23 cellular contexts compared by ENCODE assay signal in genomic region chr5:173500213-173500560, GRCh38.
DNase-seq lines count a peak whose midpoint lies in the region; ATAC-seq and TF ChIP-seq lines count a peak whose summit lies in the region.
"Had no signal": no experiment of that assay in that cellular context is flagged by ENCODE, and none has a peak within 500 bp of the region (broad histone marks: within the 10 kb centered on the region; RNA-seq: fewer than 3 reads in every experiment).

No MANE protein-coding gene starts in this region.

- no peak for TF ChIP-seq EP300 in esophagus muscularis mucosa (IDR thresholded peaks at IDR 0.05)

- H3K36me3 ChIP-seq in esophagus muscularis mucosa (no peaks in the 10 kb centered on the region), psoas muscle (ENCODE audit: insufficient read depth in 1 of 2, low read depth in 1 of 2) (no peaks in the 10 kb centered on the region), tibial artery (no peaks in the 10 kb centered on the region), WERI-Rb-1 (no peaks in the 10 kb centered on the region)
- H3K36me3 ChIP-seq: BE2C had no signal

- H3K9me3 ChIP-seq in right cardiac atrium (ENCODE audit: control insufficient read depth, low read length) (no peaks in the 10 kb centered on the region), esophagus muscularis mucosa (no peaks in the 10 kb centered on the region), psoas muscle (peaks cover under 1% of the 10 kb centered on the region), tibial artery (no peaks in the 10 kb centered on the region), WERI-Rb-1 (ENCODE audit: severe bottlenecking) (no peaks in the 10 kb centered on the region)
- H3K9me3 ChIP-seq: BE2C had no signal

- H3K4me3 ChIP-seq in right cardiac atrium (ENCODE audit: low read length) (no peak overlapping the region), esophagus muscularis mucosa (no peak overlapping the region), psoas muscle (no peak overlapping the region), tibial artery (no peak overlapping the region), WERI-Rb-1 (ENCODE audit: low read depth, low read length) (no peak overlapping the region)

- no peak for DNase-seq in right cardiac atrium
- DNase-seq in Right ventricle myocardium inferior (ENCODE audit: missing footprints) = no peak
- no peak for DNase-seq in esophagus muscularis mucosa (ENCODE audit: extremely low spot score)
- no peak for DNase-seq in psoas muscle
- no peak for DNase-seq in tibial artery
- no peak for DNase-seq in effector CD8-positive, alpha-beta T cell (lab: John Stamatoyannopoulos, UW)
- DNase-seq in WERI-Rb-1 = no peak
- DNase-seq: BE2C; CD4-positive, CD25-positive, alpha-beta regulatory T cell; COR-L47; DMS153; GF-D8; GOT3; KG1; MV-4-11; NCI-H1417; NCI-H187; NCI-H226; NCI-H526; PC-3; RPMI8226; SIG-M5 had no signal

- H3K27me3 ChIP-seq in right cardiac atrium (ENCODE audit: control insufficient read depth, insufficient read depth) = no peaks in the 10 kb centered on the region
- H3K27me3 ChIP-seq in esophagus muscularis mucosa = no peaks in the 10 kb centered on the region
- H3K27me3 ChIP-seq in psoas muscle (ENCODE audit: insufficient read depth in 3 of 3, low read length in 2 of 3) = no peaks in the 10 kb centered on the region
- no peaks in the 10 kb centered on the region for H3K27me3 ChIP-seq in tibial artery
- H3K27me3 ChIP-seq in WERI-Rb-1 (ENCODE audit: insufficient read depth, low read depth, severe bottlenecking) = peaks cover 93% of the 10 kb centered on the region

- TF ChIP-seq CTCF in esophagus muscularis mucosa (IDR thresholded peaks at IDR 0.05) (no peak), psoas muscle (IDR thresholded peaks at IDR 0.05) (no peak), tibial artery (IDR thresholded peaks at IDR 0.05) (no peak), WERI-Rb-1 (IDR thresholded peaks at IDR 0.05; ENCODE audit: low read depth, low read length) (no peak)

- H3K4me1 ChIP-seq in right cardiac atrium (ENCODE audit: control insufficient read depth, insufficient read depth, low read length) (peaks cover 4% of the 10 kb centered on the region), esophagus muscularis mucosa (peaks cover 47 to 74% (median 68%) of the 10 kb centered on the region in 4 donors), psoas muscle (peaks cover 59% of the 10 kb centered on the region), tibial artery (peaks cover 0 to 58% (median 41%) of the 10 kb centered on the region in 4 donors)
- H3K4me1 ChIP-seq: BE2C had no signal

- intact Hi-C loops in right cardiac atrium (cut with DNase I) (no loop called here), Right ventricle myocardium inferior (cut with DNase I) (no loop called here), esophagus muscularis mucosa (cut with DNase I) (loop anchor here (5.0 kb wide), 1 partner anchor 72 kb away; no protein-coding TSS in a partner anchor), psoas muscle (cut with DNase I) (no loop called here), tibial artery (cut with DNase I; ENCODE audit: low total_unique reads) (no loop called here)

- TF ChIP-seq POLR2A in esophagus muscularis mucosa (IDR thresholded peaks at IDR 0.05; ENCODE audit: low read depth) = no peak

- WGBS in right cardiac atrium = 95% methylated on average over 6 of the region's 6 CpGs
- 94% methylated on average over 6 of the region's 6 CpGs for WGBS in esophagus muscularis mucosa
- WGBS in psoas muscle, 3 donors = 86 to 91% (median 90%) methylated on average over 6 of the region's 6 CpGs

- ATAC-seq in right cardiac atrium (no peak), Right ventricle myocardium inferior (no peak), psoas muscle (no peak), GM18517 (IDR thresholded peaks at IDR 0.05; ENCODE audit: unreplicated experiment) (no peak)
- ATAC-seq: PC-3 had no signal

- peak overlapping the region; percentile 21 for H3K27ac ChIP-seq in right cardiac atrium (ENCODE audit: low read length)
- H3K27ac ChIP-seq in esophagus muscularis mucosa (replicated peaks in 1 of 4) = peak overlapping the region; percentile 87 to 92 (median 92)
- peak overlapping the region; percentile 87 for H3K27ac ChIP-seq in psoas muscle
- H3K27ac ChIP-seq in tibial artery = peak overlapping the region; percentile 72 to 75
- no peak overlapping the region for H3K27ac ChIP-seq in WERI-Rb-1
